8 cellular contexts compared by ENCODE assay signal in genomic region chr2:171432969-171433762, GRCh38. TPM values are rescaled to one million over a fixed set of nuclear protein-coding genes. Genes with fewer than 3 reads are reported as not detected.
DNase-seq lines count a peak whose midpoint lies in the region; ATAC-seq and TF ChIP-seq lines count a peak whose summit lies in the region.

No MANE protein-coding gene starts in this region.

- CTCF ChIA-PET in CD4-positive, alpha-beta memory T cell (lab: Charles Lee; ENCODE audit: partially characterized antibody), result interaction anchor here (0.7 to 4.2 kb wide), 7 partner anchors 16 to 504 kb away, joined by 3 to 18 read pairs (median 4); partner anchors contain the start of gene GORASP2
- CTCF ChIA-PET in HEK293 (lab: Yijun Ruan, JAX), result interaction anchor here (0.9 to 2.1 kb wide), 2 partner anchors 17 to 88 kb away, joined by 3 to 9 read pairs; no protein-coding TSS in a partner anchor

- peak overlapping the region; percentile 40 to 82 for H3K4me3 ChIP-seq in CD4-positive, alpha-beta memory T cell (ENCODE audit: low read length in 2 of 2)
- H3K4me3 ChIP-seq in HEK293 (ENCODE audit: low read depth, low read length) (peak overlapping the region; percentile 81), rectal smooth muscle tissue (ENCODE audit: low read length) (peak overlapping the region; percentile 95)

- intact Hi-C loops in CD4-positive, alpha-beta memory T cell (cut with micrococcal nuclease), result loop anchor here (5.0 to 10.0 kb wide), 4 partner anchors 254 to 1122 kb away; partner anchors contain the start of genes DYNC1I2, HAT1 and PDK1
- intact Hi-C loops in activated T-helper 1 cell treated with anti-CD3 and anti-CD28 coated beads, Interleukin-12 subunit alpha, Interleukin-12 subunit beta, Interleukin-2, Interleukin-4 antibody, amounts not matched to agents 30 ng/mL and 10 ng/mL and 1 ng/mL, durations not matched to agents 14 hours and 24 hours and 36 hours (cut with micrococcal nuclease), result loop anchor here (5.0 kb wide), 2 partner anchors 254 to 346 kb away; partner anchors contain the start of gene DYNC1I2

- peaks cover 3% of the 10 kb centered on the region for H3K36me3 ChIP-seq in CD4-positive, alpha-beta memory T cell (ENCODE audit: insufficient read depth, low read length)
- peaks cover 17 to 39% of the 10 kb centered on the region in 2 experiments for H3K36me3 ChIP-seq in HEK293 (ENCODE audit: control insufficient read depth in 2 of 2, insufficient read depth in 1 of 2, low read length in 2 of 2)
- no peaks in the 10 kb centered on the region for H3K36me3 ChIP-seq in rectal smooth muscle tissue (ENCODE audit: control insufficient read depth, insufficient read depth, low read length)

- peak overlapping the region; percentile 84 to 92 (median 90) for H3K4me3 Mint-ChIP-seq in CD4-positive, alpha-beta memory T cell
- H3K4me3 Mint-ChIP-seq in activated T-helper 1 cell treated with anti-CD3 and anti-CD28 coated beads, Interleukin-12 subunit alpha, Interleukin-12 subunit beta, Interleukin-2, Interleukin-4 antibody, amounts not matched to agents 30 ng/mL and 10 ng/mL and 1 ng/mL, durations not matched to agents 14 hours and 24 hours and 36 hours, result peak overlapping the region; percentile 95

- no peaks in the 10 kb centered on the region for H3K27me3 ChIP-seq in CD4-positive, alpha-beta memory T cell (ENCODE audit: insufficient read depth, low read length)
- no peaks in the 10 kb centered on the region for H3K27me3 ChIP-seq in rectal smooth muscle tissue (ENCODE audit: control insufficient read depth, insufficient read depth, low read length)

- H3K36me3 Mint-ChIP-seq in CD4-positive, alpha-beta memory T cell, result peaks cover 19 to 30% of the 10 kb centered on the region in 2 donors
- peaks cover 34% of the 10 kb centered on the region for H3K36me3 Mint-ChIP-seq in activated T-helper 1 cell treated with anti-CD3 and anti-CD28 coated beads, Interleukin-12 subunit alpha, Interleukin-12 subunit beta, Interleukin-2, Interleukin-4 antibody, amounts not matched to agents 30 ng/mL and 10 ng/mL and 1 ng/mL, durations not matched to agents 14 hours and 24 hours and 36 hours (ENCODE audit: low read depth)

- H3K4me1 Mint-ChIP-seq in CD4-positive, alpha-beta memory T cell, result peaks cover 33 to 44% (median 37%) of the 10 kb centered on the region in 4 donors
- peaks cover 28% of the 10 kb centered on the region for H3K4me1 Mint-ChIP-seq in activated T-helper 1 cell treated with anti-CD3 and anti-CD28 coated beads, Interleukin-12 subunit alpha, Interleukin-12 subunit beta, Interleukin-2, Interleukin-4 antibody, amounts not matched to agents 30 ng/mL and 10 ng/mL and 1 ng/mL, durations not matched to agents 14 hours and 24 hours and 36 hours (ENCODE audit: low read depth)

- DNase-seq in CD4-positive, alpha-beta memory T cell, result peak; percentile 23 to 56 (median 32)
- DNase-seq in NOMO-1 treated with DMSO at 0.1 percent for 48 hours (lab: John Stamatoyannopoulos, UW; ENCODE audit: unreplicated experiment), result peak; percentile 39
- DNase-seq in activated T-helper 1 cell treated with anti-CD3 and anti-CD28 coated beads, Interleukin-12 subunit alpha, Interleukin-12 subunit beta, Interleukin-2, Interleukin-4 antibody, amounts not matched to agents 30 ng/mL and 10 ng/mL and 1 ng/mL, durations not matched to agents 14 hours and 24 hours and 36 hours (ENCODE audit: low spot score), result peak; percentile 6
- DNase-seq in germinal center (ENCODE audit: low spot score), result peak; percentile 27
- DNase-seq in GM19240 (ENCODE audit: insufficient read length, low spot score), result no peak

- H3K9me3 ChIP-seq in CD4-positive, alpha-beta memory T cell (ENCODE audit: control insufficient read depth in 1 of 2, low read length in 2 of 2), result no peaks in the 10 kb centered on the region
- H3K9me3 ChIP-seq in HEK293 (ENCODE audit: control insufficient read depth, insufficient read depth, low read depth, low read length), result no peaks in the 10 kb centered on the region

- peaks cover 30% of the 10 kb centered on the region for H3K4me1 ChIP-seq in CD4-positive, alpha-beta memory T cell (ENCODE audit: insufficient read depth, low read length)
- H3K4me1 ChIP-seq in HEK293 (ENCODE audit: control insufficient read depth, insufficient read depth, low read length), result no peaks in the 10 kb centered on the region
- peaks cover 17% of the 10 kb centered on the region for H3K4me1 ChIP-seq in rectal smooth muscle tissue (ENCODE audit: control insufficient read depth, insufficient read depth, low read length)

- TF ChIP-seq CTCF in HEK293 (tag by site-specific recombination; IDR thresholded peaks at IDR 0.05), result no peak

- H3K27ac Mint-ChIP-seq in CD4-positive, alpha-beta memory T cell, result peak overlapping the region; percentile 79 to 97 (median 96)
- peak overlapping the region; percentile 95 for H3K27ac Mint-ChIP-seq in activated T-helper 1 cell treated with anti-CD3 and anti-CD28 coated beads, Interleukin-12 subunit alpha, Interleukin-12 subunit beta, Interleukin-2, Interleukin-4 antibody, amounts not matched to agents 30 ng/mL and 10 ng/mL and 1 ng/mL, durations not matched to agents 14 hours and 24 hours and 36 hours

- POLR2A ChIA-PET in CD4-positive, alpha-beta memory T cell (lab: Charles Lee; ENCODE audit: partially characterized antibody), result interaction anchor here (0.7 to 3.3 kb wide), 10 partner anchors 8 to 504 kb away, joined by 3 to 38 read pairs (median 6); partner anchors contain the start of genes GORASP2 and TLK1
- POLR2A ChIA-PET in HEK293 (lab: Yijun Ruan, JAX), result interaction anchor here (0.6 to 1.5 kb wide), 4 partner anchors 17 to 279 kb away, joined by 3 to 5 read pairs (median 4); no protein-coding TSS in a partner anchor

- no peak for ATAC-seq in HG03139 (IDR thresholded peaks at IDR 0.05; ENCODE audit: unreplicated experiment)

- no peaks in the 10 kb centered on the region for H3K9me3 Mint-ChIP-seq in CD4-positive, alpha-beta memory T cell
- H3K9me3 Mint-ChIP-seq in activated T-helper 1 cell treated with anti-CD3 and anti-CD28 coated beads, Interleukin-12 subunit alpha, Interleukin-12 subunit beta, Interleukin-2, Interleukin-4 antibody, amounts not matched to agents 30 ng/mL and 10 ng/mL and 1 ng/mL, durations not matched to agents 14 hours and 24 hours and 36 hours, result peaks cover 18% of the 10 kb centered on the region

- no peaks in the 10 kb centered on the region for H3K27me3 Mint-ChIP-seq in CD4-positive, alpha-beta memory T cell
- no peaks in the 10 kb centered on the region for H3K27me3 Mint-ChIP-seq in activated T-helper 1 cell treated with anti-CD3 and anti-CD28 coated beads, Interleukin-12 subunit alpha, Interleukin-12 subunit beta, Interleukin-2, Interleukin-4 antibody, amounts not matched to agents 30 ng/mL and 10 ng/mL and 1 ng/mL, durations not matched to agents 14 hours and 24 hours and 36 hours (ENCODE audit: insufficient read depth)

- H3K27ac ChIP-seq in CD4-positive, alpha-beta memory T cell (ENCODE audit: low read depth, low read length), result peak overlapping the region; percentile 91
- H3K27ac ChIP-seq in HEK293 (ENCODE audit: extremely low read depth, low read depth, low read length), result peak overlapping the region; percentile 71; the same call in 1 of the 2 replicates
- peak overlapping the region; percentile 93 for H3K27ac ChIP-seq in rectal smooth muscle tissue (ENCODE audit: low read depth, low read length)

- peak overlapping the region; percentile 91 for H3K9ac ChIP-seq in rectal smooth muscle tissue (ENCODE audit: low read length)

TF ChIP-seq in HEK293, 187 proteins besides CTCF, POLR2A, EP300 and RAD21 (continues in another document):
- TF ChIP-seq ZSCAN4 (tag by site-specific recombination; IDR thresholded peaks at IDR 0.05) (no peak), ZNF350 (tag by site-specific recombination; IDR thresholded peaks at IDR 0.05) (no peak), ZNF155 (tag by site-specific recombination; IDR thresholded peaks at IDR 0.05) (no peak), ZBTB26 (tag by site-specific recombination; optimal IDR thresholded peaks at IDR 0.05) (no peak), ZNF544 (tag by site-specific recombination; IDR thresholded peaks at IDR 0.05) (no peak), ZNF341 (tag by site-specific recombination; IDR thresholded peaks at IDR 0.05; ENCODE audit: low read depth) (no peak), KLF7 (tag by site-specific recombination; IDR thresholded peaks at IDR 0.05; ENCODE audit: borderline replicate concordance) (0 out of 2 replicates have a peak, but pooled peaks have one; percentile 10), ZNF777 (tag by site-specific recombination; IDR thresholded peaks at IDR 0.05; ENCODE audit: borderline replicate concordance) (no peak), ZNF335 (tag by site-specific recombination; conservative IDR thresholded peaks at IDR 0.05) (peak; percentile 77)

RNA-seq across cellular contexts. Expression of gene METTL8, which starts 0.6 kb away (rescaled TPM):
- 10 to 100 TPM; 17.5 to 19.2 TPM for total RNA-seq in CD4-positive, alpha-beta memory T cell
- polyA plus RNA-seq in CD4-positive, alpha-beta memory T cell, result 10 to 100 TPM; 11.2 to 22.1 TPM
- total RNA-seq in activated T-helper 1 cell treated with anti-CD3 and anti-CD28 coated beads, Interleukin-12 subunit alpha, Interleukin-12 subunit beta, Interleukin-2, Interleukin-4 antibody, amounts not matched to agents 30 ng/mL and 10 ng/mL and 1 ng/mL, durations not matched to agents 14 hours and 24 hours and 36 hours, result 31.8 and 36.4 TPM in 2 replicates

RNA-seq across cellular contexts. Expression of gene DCAF17, which starts 0.9 kb away (rescaled TPM):
- 10 to 100 TPM; 26.6 to 30.3 TPM for total RNA-seq in CD4-positive, alpha-beta memory T cell
- polyA plus RNA-seq in CD4-positive, alpha-beta memory T cell, result 10 to 100 TPM; 11.3 to 12.3 TPM
- 23.9 and 24.9 TPM in 2 replicates for total RNA-seq in activated T-helper 1 cell treated with anti-CD3 and anti-CD28 coated beads, Interleukin-12 subunit alpha, Interleukin-12 subunit beta, Interleukin-2, Interleukin-4 antibody, amounts not matched to agents 30 ng/mL and 10 ng/mL and 1 ng/mL, durations not matched to agents 14 hours and 24 hours and 36 hours
